ENCODE assay signal across 8 cellular contexts in the genomic region with DNA sequence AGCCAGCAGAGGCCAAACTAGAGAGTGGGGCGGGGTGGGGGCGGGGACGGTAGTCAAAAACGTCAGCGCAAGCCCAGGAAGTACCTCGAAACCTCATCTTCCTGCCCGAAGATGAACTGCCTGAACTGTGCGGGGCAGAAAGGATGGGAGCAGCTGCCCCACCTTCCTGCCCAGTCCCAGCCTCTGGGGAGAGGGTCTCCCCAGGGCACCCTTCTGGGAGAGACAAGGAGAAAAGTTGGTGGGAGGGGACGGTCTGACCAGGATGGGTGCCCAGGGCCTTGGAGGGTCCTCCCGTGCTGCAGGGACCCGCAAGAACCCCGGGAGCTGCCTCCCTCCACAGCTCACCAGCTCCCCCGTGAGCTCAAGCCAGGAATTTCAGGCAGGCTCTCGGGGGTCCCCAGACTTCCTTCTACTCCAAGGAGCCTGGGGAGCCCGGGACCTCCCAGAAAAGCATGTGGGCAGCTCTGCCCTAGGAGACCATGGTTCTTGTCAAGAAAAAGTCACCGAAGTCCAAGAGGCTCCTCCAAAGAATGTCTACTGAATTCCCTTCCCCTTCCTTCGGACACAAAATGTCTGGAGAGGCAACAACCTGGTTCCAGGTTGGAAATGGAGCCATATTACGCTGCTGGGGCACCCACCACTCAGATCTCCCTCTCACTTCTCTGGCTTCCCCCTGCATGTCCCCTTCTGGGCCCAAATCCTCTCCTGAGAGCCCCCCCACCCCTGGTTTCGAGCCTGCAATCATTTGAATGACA. TPM values are rescaled to one million over a fixed set of nuclear protein-coding genes. Genes with fewer than 3 reads are reported as not detected.
DNase-seq lines count a peak whose midpoint lies in the region; ATAC-seq and TF ChIP-seq lines count a peak whose summit lies in the region.

No MANE protein-coding gene starts in this region.

- H3K4me1 ChIP-seq in breast epithelium (peaks cover 0 to 6% of the 10 kb centered on the region in 2 donors), left lung (peaks cover 2 to 15% of the 10 kb centered on the region in 2 donors)

- intact Hi-C loops in breast epithelium (cut with DNase I; ENCODE audit: low total_unique reads) = no loop called here
- intact Hi-C loops in left lung (cut with DNase I) = no loop called here

- peak; percentile 81 for ATAC-seq in GM21367 (IDR thresholded peaks at IDR 0.05; ENCODE audit: unreplicated experiment)
- ATAC-seq in left lung = peak; percentile 81

- H3K27ac ChIP-seq in breast epithelium (no peak overlapping the region), left lung (no peak overlapping the region)

- no peaks in the 10 kb centered on the region for H3K36me3 ChIP-seq in breast epithelium
- no peaks in the 10 kb centered on the region for H3K36me3 ChIP-seq in left lung

- TF ChIP-seq CTCF in breast epithelium (IDR thresholded peaks at IDR 0.05) (peak in 2 of 3 donors; percentile 69 to 72), left lung (IDR thresholded peaks at IDR 0.05) (peak; percentile 68 to 93)

- no peaks in the 10 kb centered on the region for H3K9me3 ChIP-seq in breast epithelium
- H3K9me3 ChIP-seq in left lung = no peaks in the 10 kb centered on the region

- DNase-seq in ELR (ENCODE audit: low read depth) (peak; percentile 64), HS-27A (ENCODE audit: low read depth) (peak; percentile 19), T1000 (lab: John Stamatoyannopoulos, UW) (peak; percentile 31), breast epithelium (ENCODE audit: low spot score in 2 of 2) (no peak), left lung (peak in 1 of 2 donors; percentile 77), OCI-M2 (lab: John Stamatoyannopoulos, UW; ENCODE audit: unreplicated experiment) (no peak)
- DNase-seq in stimulated activated CD8-positive, alpha-beta memory T cell treated with anti-CD3 and anti-CD28 coated beads, Interleukin-15, amount 100 ng/mL, for 24 hours (ENCODE audit: low read depth) = peak; percentile 35

- H3K27me3 ChIP-seq in breast epithelium = no peaks in the 10 kb centered on the region
- H3K27me3 ChIP-seq in left lung = no peaks in the 10 kb centered on the region

- H3K4me3 ChIP-seq in breast epithelium (peak overlapping the region; percentile 5 to 62 (median 31)), left lung (peak overlapping the region in 1 of 2 donors; percentile 11)

- TF ChIP-seq POLR2A in breast epithelium (IDR thresholded peaks at IDR 0.05) = no peak

RNA-seq across cellular contexts. Expression of a gene that starts 52.8 kb away (rescaled TPM):
- total RNA-seq in breast epithelium = 10 to 100 TPM; 34.0 to 39.2 (median 36.4) TPM
- total RNA-seq in left lung = 10 to 100 TPM; 23.3 to 26.7 TPM

Comparison
In these comparisons a context has a peak if more than half of its experiments do, and no peak if none do; other contexts are left out.
1. DNase-seq: peak in ELR (single experiment), HS-27A (single experiment), T1000 (single experiment) and stimulated activated CD8-positive, alpha-beta memory T cell treated with anti-CD3 and anti-CD28 coated beads, Interleukin-15, amount 100 ng/mL, for 24 hours (single experiment); none in breast epithelium (0 of 2) and OCI-M2 (single experiment).